Comparison of ENCODE assay signal across 8 cellular contexts in genomic region chr10:96043895-96044580, GRCh38. TPM values are rescaled to one million over a fixed set of nuclear protein-coding genes. Genes with fewer than 3 reads are reported as not detected.
DNase-seq lines count a peak whose midpoint lies in the region; ATAC-seq and TF ChIP-seq lines count a peak whose summit lies in the region.

No MANE protein-coding gene starts in this region.

- peaks cover 0 to 2% of the 10 kb centered on the region in 2 donors for H3K36me3 ChIP-seq in lung (ENCODE audit: control insufficient read depth in 2 of 2, insufficient read depth in 2 of 2, low read length in 2 of 2)

- WGBS in lung, 2 donors: 0% methylated on average over 49 to 56 of the region's 56 CpGs

- peak overlapping the region; percentile 91 to 93 for H3K27ac ChIP-seq in lung (ENCODE audit: low read depth in 1 of 2, low read length in 1 of 2)

- H3K27me3 ChIP-seq in lung (ENCODE audit: control insufficient read depth, insufficient read depth): no peaks in the 10 kb centered on the region

- H3K4me3 ChIP-seq in lung: peak overlapping the region; percentile 78

- ATAC-seq in HG02938 (IDR thresholded peaks at IDR 0.05; ENCODE audit: unreplicated experiment): peak; percentile 39
- peak; percentile 56 for ATAC-seq in lung (ENCODE audit: insufficient read depth, low FRiP score)

- DNase-seq in SIG-M5 treated with dmso at 0.1 percent for 504 hours (lab: John Stamatoyannopoulos, UW; ENCODE audit: unreplicated experiment) (peak; percentile 36), SIG-M5 (lab: John Stamatoyannopoulos, UW) (no peak), NCI-H345 (lab: John Stamatoyannopoulos, UW) (peak; percentile 23), lung (ENCODE audit: low spot score) (peak; percentile 44)
- peak; percentile 53 to 57 for DNase-seq in activated CD4-positive, alpha-beta T cell treated with anti-CD3 and anti-CD28 coated beads, Interleukin-2, amount 50 U/mL, for 48 hours
- DNase-seq in effector CD4-positive, alpha-beta T cell: peak; percentile 28
- DNase-seq in stimulated activated CD4-positive, alpha-beta T cell treated with anti-CD3 and anti-CD28 coated beads, TNF-alpha, amount 100 ng/mL, for 4 hours (ENCODE audit: low read depth in 3 of 3): peak; percentile 22 to 34 (median 29)

- no peaks in the 10 kb centered on the region for H3K9me3 ChIP-seq in lung (ENCODE audit: control insufficient read depth in 2 of 2, insufficient read depth in 1 of 2, low read length in 1 of 2)

- H3K4me1 ChIP-seq in lung (ENCODE audit: control insufficient read depth in 2 of 2, insufficient read depth in 2 of 2, low read length in 2 of 2): peaks cover 0 to 5% of the 10 kb centered on the region in 2 donors

- no peak for TF ChIP-seq CTCF in lung (IDR thresholded peaks at IDR 0.05; ENCODE audit: control extremely low read depth, extremely low read depth)

RNA-seq across cellular contexts. Expression of gene CCNJ, which starts 0.7 kb away (rescaled TPM):
- 1 to 10 TPM; 6.7 to 9.0 TPM for total RNA-seq in lung
- polyA plus RNA-seq in lung: 1 to 10 TPM; 2.4 to 5.0 TPM
